ENCODE assay signal across 8 cellular contexts in genomic region chr2:219171231-219171651, GRCh38. TPM values are rescaled to one million over a fixed set of nuclear protein-coding genes. Genes with fewer than 3 reads are reported as not detected.
A peak's percentile ranks its signal among the peaks of the same experiment; 100 is the strongest.
DNase-seq lines count a peak whose midpoint lies in the region; ATAC-seq, FAIRE-seq and TF ChIP-seq lines count a peak whose summit lies in the region.

No MANE protein-coding gene starts in this region.

- TF ChIP-seq EP300 in K562 (IDR thresholded peaks at IDR 0.05; ENCODE audit: low read length): no peak

- no peak overlapping the region for H2AFZ ChIP-seq in OCI-LY7 (ENCODE audit: low read length)
- H2AFZ ChIP-seq in K562 (ENCODE audit: low read depth, low read length): no peak overlapping the region

- no peaks in the 10 kb centered on the region for H3K9me3 ChIP-seq in CD4-positive, alpha-beta memory T cell (ENCODE audit: control insufficient read depth in 1 of 2, low read length in 2 of 2)
- H3K9me3 ChIP-seq in OCI-LY7 (ENCODE audit: low read length) (no peaks in the 10 kb centered on the region), K562 (replicated peaks; ENCODE audit: control insufficient read depth, insufficient read depth, low read depth, low read length) (no peaks in the 10 kb centered on the region)

- in situ Hi-C loops in K562 (cut with MboI): loop anchor here (5.0 kb wide), 2 partner anchors 36 to 121 kb away; partner anchors contain the start of gene ZFAND2B

- TF ChIP-seq CTCF in GM20000 (IDR thresholded peaks at IDR 0.05; ENCODE audit: extremely low read depth, missing control alignments): peak; percentile 32
- TF ChIP-seq CTCF in OCI-LY7 (conservative IDR thresholded peaks at IDR 0.05; ENCODE audit: low read length): peak; percentile 93
- TF ChIP-seq CTCF in K562 (IDR thresholded peaks at IDR 0.05 in 2 of 3, conservative IDR thresholded peaks at IDR 0.05 in 1 of 3; ENCODE audit: insufficient read depth in 2 of 3, low read depth in 1 of 3, low read length in 3 of 3): peak; percentile 50 to 75 (median 72)

- no peak overlapping the region for H3K4me3 ChIP-seq in CD4-positive, alpha-beta memory T cell (ENCODE audit: low read length in 2 of 2)
- H3K4me3 ChIP-seq in OCI-LY7 (ENCODE audit: low read depth, low read length, poor library complexity, severe bottlenecking) (no peak overlapping the region), K562 (no peak overlapping the region), skeletal muscle cell (ENCODE audit: low read depth, low read length) (no peak overlapping the region)

- H3K27ac ChIP-seq in CD4-positive, alpha-beta memory T cell (ENCODE audit: low read depth, low read length): no peak overlapping the region
- H3K27ac ChIP-seq in OCI-LY7 (ENCODE audit: low read depth, low read length, poor library complexity, severe bottlenecking): no peak overlapping the region
- no peak overlapping the region; the same call in 2 of the 3 replicates for H3K27ac ChIP-seq in K562 (ENCODE audit: extremely low read depth, low read depth, low read length)

- H3K36me3 ChIP-seq in CD4-positive, alpha-beta memory T cell (ENCODE audit: insufficient read depth, low read length): peaks cover 36% of the 10 kb centered on the region
- H3K36me3 ChIP-seq in OCI-LY7 (ENCODE audit: insufficient read depth, low read length): peaks cover 56% of the 10 kb centered on the region
- H3K36me3 ChIP-seq in K562 (ENCODE audit: control insufficient read depth, insufficient read depth, low read length): peaks cover 29% of the 10 kb centered on the region; the same call in 2 of the 3 replicates

- FAIRE-seq in K562 (lab: Jason Lieb, UNC): peak; percentile 73

- peak overlapping the region; percentile 35 to 91 (median 75) for H3K27ac Mint-ChIP-seq in CD4-positive, alpha-beta memory T cell
- H3K27ac Mint-ChIP-seq in T-helper 2 cell treated with Interferon-gamma antibody and Interleukin-4, amounts not matched to agents 5 μg/mL and 100 μg/mL, for 36 hours: no peak overlapping the region

- H3K27me3 ChIP-seq in CD4-positive, alpha-beta memory T cell (ENCODE audit: insufficient read depth, low read length): no peaks in the 10 kb centered on the region
- no peaks in the 10 kb centered on the region for H3K27me3 ChIP-seq in K562 (ENCODE audit: control insufficient read depth in 2 of 2, insufficient read depth in 2 of 2, low read length in 2 of 2)

- ATAC-seq in K562: peak; percentile 82

- H3K9ac ChIP-seq in K562 (ENCODE audit: insufficient read depth in 1 of 2, low read depth in 2 of 2, low read length in 2 of 2): peak overlapping the region in 1 of 2 experiments; percentile 11; a peak in 1 of 4 replicates

- peaks cover 18 to 47% of the 10 kb centered on the region in 2 donors for H3K36me3 Mint-ChIP-seq in CD4-positive, alpha-beta memory T cell
- H3K36me3 Mint-ChIP-seq in T-helper 2 cell treated with Interferon-gamma antibody and Interleukin-4, amounts not matched to agents 5 μg/mL and 100 μg/mL, for 36 hours (ENCODE audit: low read depth): peaks cover 27% of the 10 kb centered on the region

- H3K27me3 Mint-ChIP-seq in CD4-positive, alpha-beta memory T cell: no peaks in the 10 kb centered on the region
- H3K27me3 Mint-ChIP-seq in T-helper 2 cell treated with Interferon-gamma antibody and Interleukin-4, amounts not matched to agents 5 μg/mL and 100 μg/mL, for 36 hours (ENCODE audit: low read depth): no peaks in the 10 kb centered on the region

- intact Hi-C loops in CD4-positive, alpha-beta memory T cell (cut with micrococcal nuclease): loop anchor here (1.0 to 2.0 kb wide), 4 partner anchors 11 to 127 kb away; partner anchors contain the start of genes ABCB6 and NHEJ1
- intact Hi-C loops in OCI-LY7 (cut with micrococcal nuclease; ENCODE audit: unreplicated experiment) (no loop called here), K562 (cut with micrococcal nuclease) (loop anchor here (1.0 kb wide), 1 partner anchor 127 kb away; no protein-coding TSS in a partner anchor)

- peaks cover 15 to 46% (median 31%) of the 10 kb centered on the region in 4 donors for H3K4me1 Mint-ChIP-seq in CD4-positive, alpha-beta memory T cell
- H3K4me1 Mint-ChIP-seq in T-helper 2 cell treated with Interferon-gamma antibody and Interleukin-4, amounts not matched to agents 5 μg/mL and 100 μg/mL, for 36 hours (ENCODE audit: low read depth): peaks cover 22% of the 10 kb centered on the region

- no peak for TF ChIP-seq POLR2A in K562 (conservative IDR thresholded peaks at IDR 0.05)

- H3K9me3 Mint-ChIP-seq in CD4-positive, alpha-beta memory T cell: no peaks in the 10 kb centered on the region
- no peaks in the 10 kb centered on the region for H3K9me3 Mint-ChIP-seq in T-helper 2 cell treated with Interferon-gamma antibody and Interleukin-4, amounts not matched to agents 5 μg/mL and 100 μg/mL, for 36 hours

- peak; percentile 44 to 56 for TF ChIP-seq RAD21 in K562 (CRISPR knock-in tag; conservative IDR thresholded peaks at IDR 0.05 in 1 of 2, IDR thresholded peaks at IDR 0.05 in 1 of 2)

- POLR2A ChIA-PET in CD4-positive, alpha-beta memory T cell (lab: Charles Lee; ENCODE audit: partially characterized antibody): interaction anchor here (1.1 to 9.5 kb wide), 11 partner anchors 10 to 124 kb away, joined by 3 to 424 read pairs (median 7); partner anchors contain the start of genes ABCB6, ANKZF1, ATG9A and DNAJB2
- POLR2A ChIA-PET in OCI-LY7 (lab: Charles Lee): interaction anchor here (0.6 kb wide), 1 partner anchor 219 kb away, joined by 3 read pairs; no protein-coding TSS in a partner anchor
- POLR2A ChIA-PET in K562 (lab: Yijun Ruan, JAX): interaction anchor here (0.6 to 1.5 kb wide), 4 partner anchors 38 to 1118 kb away, joined by 3 read pairs; partner anchors contain the start of genes GLB1L and STK16

- no peaks in the 10 kb centered on the region for H4K20me1 ChIP-seq in OCI-LY7 (ENCODE audit: insufficient read depth, low read length)
- no peaks in the 10 kb centered on the region for H4K20me1 ChIP-seq in K562 (replicated peaks; ENCODE audit: control insufficient read depth, insufficient read depth, low read length)

- CTCF ChIA-PET in CD4-positive, alpha-beta memory T cell (lab: Charles Lee; ENCODE audit: partially characterized antibody): interaction anchor here (0.6 to 9.8 kb wide), 18 partner anchors 8 to 717 kb away, joined by 3 to 253 read pairs (median 8); partner anchors contain the start of genes ABCB6, ANKZF1, ATG9A and DNAJB2
- CTCF ChIA-PET in OCI-LY7 (lab: Charles Lee; ENCODE audit: unreplicated experiment) (interaction anchor here (0.6 to 1.1 kb wide), 3 partner anchors 28 to 175 kb away, joined by 3 to 13 read pairs (median 3); no protein-coding TSS in a partner anchor), K562 (lab: Yijun Ruan, JAX; ENCODE audit: low intra/inter-chr PET ratio) (interaction anchor here (0.9 to 1.0 kb wide), 2 partner anchors 123 to 127 kb away, joined by 3 to 5 read pairs; no protein-coding TSS in a partner anchor)

- H3K4me1 ChIP-seq in CD4-positive, alpha-beta memory T cell (ENCODE audit: insufficient read depth, low read length): peaks cover 31% of the 10 kb centered on the region
- H3K4me1 ChIP-seq in OCI-LY7 (ENCODE audit: insufficient read depth, low read length, poor library complexity, severe bottlenecking) (peaks cover 7% of the 10 kb centered on the region), K562 (replicated peaks in 1 of 2; ENCODE audit: control insufficient read depth in 2 of 2, insufficient read depth in 2 of 2, low read length in 2 of 2) (peaks cover 6% of the 10 kb centered on the region in 2 experiments; a peak in 3 of 5 replicates)

- DNase-seq in CD4-positive, alpha-beta memory T cell: peak; percentile 39 to 58 (median 49)
- DNase-seq in GM20000 (ENCODE audit: low spot score) (peak; percentile 46), OCI-LY7 (ENCODE audit: low spot score) (peak; percentile 63), K562 (ENCODE audit: extremely low read depth in 1 of 4, low spot score in 3 of 4) (peak; percentile 41 to 59 (median 44)), iPS-NIHi11 (ENCODE audit: low spot score) (peak; percentile 41), skeletal muscle cell (ENCODE audit: low read depth) (peak; percentile 51), NCI-H1092 treated with DMSO at 0.1 percent for 48 hours (lab: John Stamatoyannopoulos, UW) (no peak)
- no peak for DNase-seq in T-helper 2 cell treated with Interferon-gamma antibody and Interleukin-4, amounts not matched to agents 5 μg/mL and 100 μg/mL, for 36 hours (ENCODE audit: low spot score)

- BruUV-seq in OCI-LY7 (replicated peaks; lab: Mats Ljungman, UMichigan) (no TSS peak), K562 (replicated peaks; lab: Mats Ljungman, UMichigan) (no TSS peak)

- H3K79me2 ChIP-seq in OCI-LY7 (ENCODE audit: insufficient read depth, low read depth, low read length) (peaks cover 8% of the 10 kb centered on the region; the same call in 1 of the 2 replicates), K562 (ENCODE audit: control insufficient read depth, insufficient read depth, low read length) (peaks cover 9% of the 10 kb centered on the region)

- 31% methylated on average over 5 of the region's 6 CpGs for WGBS in K562 (ENCODE audit: insufficient coverage, low coverage, missing lambda C conversion rate)

- H3K4me3 Mint-ChIP-seq in CD4-positive, alpha-beta memory T cell: peak overlapping the region in 1 of 8 donors; percentile 25
- H3K4me3 Mint-ChIP-seq in T-helper 2 cell treated with Interferon-gamma antibody and Interleukin-4, amounts not matched to agents 5 μg/mL and 100 μg/mL, for 36 hours: no peak overlapping the region

- H3K9me2 ChIP-seq in OCI-LY7 (ENCODE audit: insufficient read depth, low read length): no peaks in the 10 kb centered on the region

- H3K9me1 ChIP-seq in K562 (ENCODE audit: control insufficient read depth, insufficient read depth, low read length): no peaks in the 10 kb centered on the region

- H3K4me2 ChIP-seq in OCI-LY7 (ENCODE audit: low read length): no peak overlapping the region
- H3K4me2 ChIP-seq in K562 (ENCODE audit: insufficient read depth, low read length): no peak overlapping the region

RNA-seq across cellular contexts. Expression of gene SLC23A3, which starts 1.4 kb away (rescaled TPM):
- 10 to 100 TPM; 11.8 to 12.1 TPM for total RNA-seq in CD4-positive, alpha-beta memory T cell
- polyA plus RNA-seq in CD4-positive, alpha-beta memory T cell: not detected
- 2.7 and 4.0 TPM in 2 replicates for total RNA-seq in OCI-LY7 (2014; rRNA removed; shearing (Covaris generic))
- total RNA-seq in OCI-LY7 (2022) (3.1 and 6.7 TPM in 2 replicates), K562 (2014; rRNA removed) (0.27 TPM in 1 of 2 replicates, not detected in the other), K562 (2014; rRNA removed; fragmentation: Illumina TruSeq; extraction: Trizol) (0.06 and 0.11 TPM in 2 replicates), K562 (2015; rRNA removed; fragmentation: Illumina TruSeq; extraction: Trizol) (0.19 and 0.22 TPM in 2 replicates), K562 (2021) (0.60 and 0.64 TPM in 2 replicates)
- total RNA-seq in K562 (2011; cell fraction: chromatin; rRNA removed; ENCODE audit: low replicate concordance): 2.7 and 4.7 TPM in 2 replicates
- 2.0 and 3.6 TPM in 2 replicates for total RNA-seq in K562 (2011; cell fraction: nucleolus; rRNA removed)
- total RNA-seq in K562 (2011; cell fraction: nucleoplasm; rRNA removed): 3.9 and 5.8 TPM in 2 replicates
- polyA plus RNA-seq in K562 (2011; rRNA removed) (0.25 and 0.65 TPM in 2 replicates), K562 (2014; fragmentation: Illumina TruSeq; extraction: Trizol) (0.14 and 0.16 TPM in 2 replicates), K562 (2014; fragmentation: Nextera tagmentation; extraction: Ambion mirVana) (under 1 TPM; 0.06 to 0.07 TPM), K562 (2014; rRNA removed) (0.07 TPM in 1 of 2 replicates, not detected in the other)
- polyA plus RNA-seq in K562 (2011; cell fraction: cytosol; rRNA removed): 0.09 and 0.22 TPM in 2 replicates
- 2.5 and 3.6 TPM in 2 replicates for polyA plus RNA-seq in K562 (2011; cell fraction: nucleus; rRNA removed)
- polyA plus RNA-seq in K562 (2012): 0.36 and 0.96 TPM in 2 replicates
- 0.21 and 0.33 TPM in 2 replicates for polyA minus RNA-seq in K562 (2011; rRNA and poly(A)+ RNA removed)
- polyA minus RNA-seq in K562 (2011; cell fraction: cytosol; rRNA and poly(A)+ RNA removed): not detected in 2 replicates
- 0.54 and 0.56 TPM in 2 replicates for polyA minus RNA-seq in K562 (2011; cell fraction: nucleus; rRNA and poly(A)+ RNA removed)

RNA-seq across cellular contexts. Expression of gene CNPPD1, which starts 5.5 kb away (rescaled TPM):
- total RNA-seq in CD4-positive, alpha-beta memory T cell: 10 to 100 TPM; 79.3 to 83.3 TPM
- 10 to 100 TPM; 76.5 to 82.2 TPM for polyA plus RNA-seq in CD4-positive, alpha-beta memory T cell
- total RNA-seq in OCI-LY7 (2014; rRNA removed; shearing (Covaris generic)): 39.2 and 40.1 TPM in 2 replicates
- 67.5 and 68.2 TPM in 2 replicates for total RNA-seq in OCI-LY7 (2022)
- 15.9 and 42.4 TPM in 2 replicates for total RNA-seq in K562 (2011; cell fraction: chromatin; rRNA removed; ENCODE audit: low replicate concordance)
- 40.1 and 42.0 TPM in 2 replicates for total RNA-seq in K562 (2011; cell fraction: nucleolus; rRNA removed)
- 29.1 and 32.6 TPM in 2 replicates for total RNA-seq in K562 (2011; cell fraction: nucleoplasm; rRNA removed)
- total RNA-seq in K562 (2014; rRNA removed): 30.5 and 32.2 TPM in 2 replicates
- total RNA-seq in K562 (2014; rRNA removed; fragmentation: Illumina TruSeq; extraction: Trizol): 16.3 and 17.4 TPM in 2 replicates
- 22.3 and 23.3 TPM in 2 replicates for total RNA-seq in K562 (2015; rRNA removed; fragmentation: Illumina TruSeq; extraction: Trizol)
- 51.6 and 53.5 TPM in 2 replicates for total RNA-seq in K562 (2021)
- 27.0 and 33.6 TPM in 2 replicates for polyA plus RNA-seq in K562 (2011; rRNA removed)
- polyA plus RNA-seq in K562 (2011; cell fraction: cytosol; rRNA removed): 37.6 and 54.6 TPM in 2 replicates
- polyA plus RNA-seq in K562 (2011; cell fraction: nucleus; rRNA removed): 53.3 and 68.5 TPM in 2 replicates
- 46.6 and 49.9 TPM in 2 replicates for polyA plus RNA-seq in K562 (2012)
- 30.4 and 38.0 TPM in 2 replicates for polyA plus RNA-seq in K562 (2014; fragmentation: Illumina TruSeq; extraction: Trizol)
- polyA plus RNA-seq in K562 (2014; fragmentation: Nextera tagmentation; extraction: Ambion mirVana): 10 to 100 TPM in 1 of 2 experiments, 1 to 10 TPM in 1; 9.9 to 21.9 TPM
- polyA plus RNA-seq in K562 (2014; rRNA removed): 35.9 and 39.8 TPM in 2 replicates
- polyA minus RNA-seq in K562 (2011; rRNA and poly(A)+ RNA removed): 13.7 and 15.0 TPM in 2 replicates
- 10.4 and 13.8 TPM in 2 replicates for polyA minus RNA-seq in K562 (2011; cell fraction: cytosol; rRNA and poly(A)+ RNA removed)
- 7.1 and 9.6 TPM in 2 replicates for polyA minus RNA-seq in K562 (2011; cell fraction: nucleus; rRNA and poly(A)+ RNA removed)

RNA-seq across cellular contexts. Expression of gene RETREG2, which starts 6.8 kb away (rescaled TPM):
- 100 to 1,000 TPM; 123 to 128 TPM for total RNA-seq in CD4-positive, alpha-beta memory T cell
- 10 to 100 TPM; 76.5 to 82.2 TPM for polyA plus RNA-seq in CD4-positive, alpha-beta memory T cell
- 44.9 and 59.1 TPM in 2 replicates for total RNA-seq in OCI-LY7 (2014; rRNA removed; shearing (Covaris generic))
- total RNA-seq in OCI-LY7 (2022) (74.6 and 88.2 TPM in 2 replicates), K562 (2014; rRNA removed) (19.2 and 19.9 TPM in 2 replicates), K562 (2014; rRNA removed; fragmentation: Illumina TruSeq; extraction: Trizol) (13.2 and 16.0 TPM in 2 replicates), K562 (2015; rRNA removed; fragmentation: Illumina TruSeq; extraction: Trizol) (18.5 and 19.2 TPM in 2 replicates), K562 (2021) (32.1 TPM in 2 replicates)
- 69.1 and 138 TPM in 2 replicates for total RNA-seq in K562 (2011; cell fraction: chromatin; rRNA removed; ENCODE audit: low replicate concordance)
- 103 and 107 TPM in 2 replicates for total RNA-seq in K562 (2011; cell fraction: nucleolus; rRNA removed)
- total RNA-seq in K562 (2011; cell fraction: nucleoplasm; rRNA removed): 90.0 and 101 TPM in 2 replicates
- polyA plus RNA-seq in K562 (2011; rRNA removed) (40.1 and 40.6 TPM in 2 replicates), K562 (2014; fragmentation: Illumina TruSeq; extraction: Trizol) (20.5 and 22.1 TPM in 2 replicates), K562 (2014; fragmentation: Nextera tagmentation; extraction: Ambion mirVana) (10 to 100 TPM in 1 of 2 experiments, 1 to 10 TPM in 1; 4.9 to 22.6 TPM), K562 (2014; rRNA removed) (18.7 and 19.2 TPM in 2 replicates)
- 39.4 and 45.9 TPM in 2 replicates for polyA plus RNA-seq in K562 (2011; cell fraction: cytosol; rRNA removed)
- polyA plus RNA-seq in K562 (2011; cell fraction: nucleus; rRNA removed): 94.6 and 99.4 TPM in 2 replicates
- 23.0 and 32.5 TPM in 2 replicates for polyA plus RNA-seq in K562 (2012)
- 35.8 and 54.1 TPM in 2 replicates for polyA minus RNA-seq in K562 (2011; rRNA and poly(A)+ RNA removed)
- polyA minus RNA-seq in K562 (2011; cell fraction: cytosol; rRNA and poly(A)+ RNA removed): 18.1 and 28.9 TPM in 2 replicates
- polyA minus RNA-seq in K562 (2011; cell fraction: nucleus; rRNA and poly(A)+ RNA removed): 38.9 and 61.0 TPM in 2 replicates

RNA-seq across cellular contexts. Expression of gene NHEJ1, which starts 10.6 kb away (rescaled TPM):
- total RNA-seq in CD4-positive, alpha-beta memory T cell: 10 to 100 TPM; 14.1 to 15.5 TPM
- 10 to 100 TPM; 25.5 to 27.5 TPM for polyA plus RNA-seq in CD4-positive, alpha-beta memory T cell
- 12.7 and 14.9 TPM in 2 replicates for total RNA-seq in OCI-LY7 (2014; rRNA removed; shearing (Covaris generic))
- total RNA-seq in OCI-LY7 (2022): 12.3 and 14.3 TPM in 2 replicates
- 14.9 and 15.2 TPM in 2 replicates for total RNA-seq in K562 (2011; cell fraction: chromatin; rRNA removed; ENCODE audit: low replicate concordance)
- 8.8 and 9.3 TPM in 2 replicates for total RNA-seq in K562 (2011; cell fraction: nucleolus; rRNA removed)
- total RNA-seq in K562 (2011; cell fraction: nucleoplasm; rRNA removed): 14.0 and 18.3 TPM in 2 replicates
- 9.0 and 13.8 TPM in 2 replicates for total RNA-seq in K562 (2014; rRNA removed)
- 13.6 and 13.9 TPM in 2 replicates for total RNA-seq in K562 (2014; rRNA removed; fragmentation: Illumina TruSeq; extraction: Trizol)
- 10.6 and 10.7 TPM in 2 replicates for total RNA-seq in K562 (2015; rRNA removed; fragmentation: Illumina TruSeq; extraction: Trizol)
- 9.7 and 12.2 TPM in 2 replicates for total RNA-seq in K562 (2021)
- 18.9 and 19.8 TPM in 2 replicates for polyA plus RNA-seq in K562 (2011; rRNA removed)
- 16.7 and 18.2 TPM in 2 replicates for polyA plus RNA-seq in K562 (2011; cell fraction: cytosol; rRNA removed)
- polyA plus RNA-seq in K562 (2011; cell fraction: nucleus; rRNA removed): 6.4 and 6.7 TPM in 2 replicates
- polyA plus RNA-seq in K562 (2012): 10.7 and 11.7 TPM in 2 replicates
- polyA plus RNA-seq in K562 (2014; fragmentation: Illumina TruSeq; extraction: Trizol): 15.6 and 15.8 TPM in 2 replicates
- polyA plus RNA-seq in K562 (2014; fragmentation: Nextera tagmentation; extraction: Ambion mirVana): 10 to 100 TPM; 16.5 to 23.7 TPM
- 9.3 and 11.6 TPM in 2 replicates for polyA plus RNA-seq in K562 (2014; rRNA removed)
- 26.7 and 35.3 TPM in 2 replicates for polyA minus RNA-seq in K562 (2011; rRNA and poly(A)+ RNA removed)
- 11.5 and 18.6 TPM in 2 replicates for polyA minus RNA-seq in K562 (2011; cell fraction: cytosol; rRNA and poly(A)+ RNA removed)
- 6.9 and 10.7 TPM in 2 replicates for polyA minus RNA-seq in K562 (2011; cell fraction: nucleus; rRNA and poly(A)+ RNA removed)

RNA-seq across cellular contexts. Expression of gene ZFAND2B, which starts 35.3 kb away (rescaled TPM):
- 10 to 100 TPM; 73.3 to 79.8 TPM for total RNA-seq in CD4-positive, alpha-beta memory T cell
- 10 to 100 TPM; 76.3 to 81.5 TPM for polyA plus RNA-seq in CD4-positive, alpha-beta memory T cell
- total RNA-seq in OCI-LY7 (2014; rRNA removed; shearing (Covaris generic)): 42.4 and 51.6 TPM in 2 replicates
- 35.3 and 35.9 TPM in 2 replicates for total RNA-seq in OCI-LY7 (2022)
- total RNA-seq in K562 (2011; cell fraction: chromatin; rRNA removed; ENCODE audit: low replicate concordance): 42.0 and 82.9 TPM in 2 replicates
- total RNA-seq in K562 (2011; cell fraction: nucleolus; rRNA removed): 50.0 and 55.0 TPM in 2 replicates
- 42.8 and 47.7 TPM in 2 replicates for total RNA-seq in K562 (2011; cell fraction: nucleoplasm; rRNA removed)
- 29.8 and 37.3 TPM in 2 replicates for total RNA-seq in K562 (2014; rRNA removed)
- 10.1 and 16.5 TPM in 2 replicates for total RNA-seq in K562 (2014; rRNA removed; fragmentation: Illumina TruSeq; extraction: Trizol)
- total RNA-seq in K562 (2015; rRNA removed; fragmentation: Illumina TruSeq; extraction: Trizol): 21.6 and 22.7 TPM in 2 replicates
- total RNA-seq in K562 (2021): 28.2 and 31.4 TPM in 2 replicates
- 26.1 and 30.9 TPM in 2 replicates for polyA plus RNA-seq in K562 (2011; rRNA removed)
- 39.1 and 58.4 TPM in 2 replicates for polyA plus RNA-seq in K562 (2011; cell fraction: cytosol; rRNA removed)
- 115 and 124 TPM in 2 replicates for polyA plus RNA-seq in K562 (2011; cell fraction: nucleus; rRNA removed)
- 24.2 and 33.2 TPM in 2 replicates for polyA plus RNA-seq in K562 (2012)
- polyA plus RNA-seq in K562 (2014; fragmentation: Illumina TruSeq; extraction: Trizol): 28.9 and 33.0 TPM in 2 replicates
- 10 to 100 TPM in 1 of 2 experiments, 1 to 10 TPM in 1; 9.9 to 14.6 TPM for polyA plus RNA-seq in K562 (2014; fragmentation: Nextera tagmentation; extraction: Ambion mirVana)
- 26.0 and 33.3 TPM in 2 replicates for polyA plus RNA-seq in K562 (2014; rRNA removed)
- polyA minus RNA-seq in K562 (2011; rRNA and poly(A)+ RNA removed): 17.4 and 22.6 TPM in 2 replicates
- 9.4 and 20.1 TPM in 2 replicates for polyA minus RNA-seq in K562 (2011; cell fraction: cytosol; rRNA and poly(A)+ RNA removed)
- 21.3 and 28.5 TPM in 2 replicates for polyA minus RNA-seq in K562 (2011; cell fraction: nucleus; rRNA and poly(A)+ RNA removed)

Comparison
In these comparisons a context has a peak if more than half of its experiments do, and no peak if none do; other contexts are left out.
1. DNase-seq: peak in CD4-positive, alpha-beta memory T cell (5 of 5), GM20000 (single experiment), OCI-LY7 (single experiment), K562 (4 of 4), iPS-NIHi11 (single experiment) and skeletal muscle cell (single experiment); none in NCI-H1092 treated with DMSO at 0.1 percent for 48 hours (single experiment) and T-helper 2 cell treated with Interferon-gamma antibody and Interleukin-4, amounts not matched to agents 5 μg/mL and 100 μg/mL, for 36 hours (single experiment).
2. CTCF ChIP-seq: peak in every context shown above with its lines; median percentile 93 in OCI-LY7; 72 in K562; 32 in GM20000.